Comparison of ENCODE assay signal across 14 cellular contexts in the genomic region with DNA sequence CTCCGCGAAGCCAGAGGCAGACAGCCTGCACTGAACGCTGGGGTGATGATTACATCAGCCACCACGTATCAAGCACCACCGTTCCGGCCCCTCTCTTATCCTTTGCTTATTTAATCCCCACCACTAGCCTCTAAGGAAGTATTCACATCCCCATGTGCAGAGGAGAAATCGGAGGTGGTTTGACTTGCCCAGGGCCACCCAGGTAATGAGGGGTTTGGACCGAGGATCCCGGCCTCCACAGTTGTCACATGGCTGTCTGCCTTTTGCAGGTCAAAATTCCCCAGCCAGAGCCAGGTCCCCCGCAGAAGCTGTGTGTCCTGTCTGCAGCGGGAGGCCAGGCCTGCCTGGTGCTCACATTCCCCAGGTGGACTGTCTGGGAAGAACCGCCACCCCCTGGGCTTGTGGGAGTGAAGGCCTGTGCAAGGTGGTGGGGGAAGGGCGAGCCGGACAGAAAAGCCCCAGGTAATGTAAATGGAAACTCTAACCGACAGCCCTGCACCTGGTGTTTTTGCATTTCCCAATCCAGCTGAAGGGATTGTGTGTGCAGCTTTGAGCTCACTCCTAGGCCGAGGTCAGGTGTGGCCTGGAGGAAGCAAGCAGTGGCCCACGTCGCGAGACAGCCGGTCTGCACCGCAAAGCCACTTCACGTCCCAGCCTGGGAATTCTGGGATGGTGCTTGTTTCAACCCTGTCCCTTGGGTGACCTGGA.
DNase-seq lines count a peak whose midpoint lies in the region; ATAC-seq and TF ChIP-seq lines count a peak whose summit lies in the region.
"Had no signal": no experiment of that assay in that cellular context is flagged by ENCODE, and none has a peak within 500 bp of the region (broad histone marks: within the 10 kb centered on the region; RNA-seq: fewer than 3 reads in every experiment).

No MANE protein-coding gene starts in this region.

- no peaks in the 10 kb centered on the region for H3K36me3 Mint-ChIP-seq in nephron (ENCODE audit: low read depth)
- H3K36me3 Mint-ChIP-seq in natural killer cell treated with Interleukin-12 subunit alpha and Interleukin-12 subunit beta and Interleukin-15 and Interleukin-18, amount 100 ng/mL, for 72 hours, result no peaks in the 10 kb centered on the region

- intact Hi-C loops in uterus (cut with DNase I; ENCODE audit: low total_unique reads), result no loop called here

- H3K4me3 ChIP-seq in uterus, result no peak overlapping the region

- no peaks in the 10 kb centered on the region for H3K27me3 ChIP-seq in uterus

- peak overlapping the region; percentile 85; the same call in 1 of the 2 replicates for H3K27ac ChIP-seq in VCaP
- H3K27ac ChIP-seq in uterus, result no peak overlapping the region

- peaks cover 37% of the 10 kb centered on the region for H3K4me1 Mint-ChIP-seq in nephron
- peaks cover 32 to 34% of the 10 kb centered on the region in 2 donors for H3K4me1 Mint-ChIP-seq in natural killer cell treated with Interleukin-12 subunit alpha and Interleukin-12 subunit beta and Interleukin-15 and Interleukin-18, amount 100 ng/mL, for 72 hours (ENCODE audit: low read depth in 2 of 2)

- DNase-seq in DMS53 treated with DMSO at 0.1 percent for 48 hours (lab: John Stamatoyannopoulos, UW; ENCODE audit: unreplicated experiment) (peak; percentile 93), NCI-H187 treated with DMSO at 0.1 percent for 48 hours (lab: John Stamatoyannopoulos, UW) (peak; percentile 83), pons (ENCODE audit: low spot score) (no peak), uterus (no peak)
- DNase-seq in natural killer cell treated with Interleukin-12 subunit alpha and Interleukin-12 subunit beta and Interleukin-15 and Interleukin-18, amount 100 ng/mL, for 72 hours (ENCODE audit: low spot score), result no peak
- DNase-seq: activated CD4-positive, alpha-beta T cell treated with anti-CD3 and anti-CD28 coated beads for 1 hour; activated naive CD4-positive, alpha-beta T cell treated with Interleukin-2 at 50 U/mL for 16 hours; C1 segment of cervical spinal cord; left ventricle myocardium superior; SIG-M5; stimulated activated CD4-positive, alpha-beta T cell treated with anti-CD3 and anti-CD28 coated beads, Interleukin-4, amount 100 ng/mL, for 1 hour had no signal

- peaks cover 17% of the 10 kb centered on the region for H3K27me3 Mint-ChIP-seq in nephron (ENCODE audit: low read depth)
- no peaks in the 10 kb centered on the region for H3K27me3 Mint-ChIP-seq in natural killer cell treated with Interleukin-12 subunit alpha and Interleukin-12 subunit beta and Interleukin-15 and Interleukin-18, amount 100 ng/mL, for 72 hours

- H3K36me3 ChIP-seq in uterus, result no peaks in the 10 kb centered on the region

- ATAC-seq in HG02973 (IDR thresholded peaks at IDR 0.05; ENCODE audit: unreplicated experiment), result no peak
- no peak for ATAC-seq in natural killer cell treated with Interleukin-12 subunit alpha and Interleukin-12 subunit beta and Interleukin-15 and Interleukin-18, amount 100 ng/mL, for 72 hours
- ATAC-seq: left ventricle myocardium superior had no signal

- no peaks in the 10 kb centered on the region for H3K4me1 ChIP-seq in uterus

- H3K27ac Mint-ChIP-seq in nephron, result peak overlapping the region; percentile 37 to 95 (median 51)
- no peak overlapping the region for H3K27ac Mint-ChIP-seq in natural killer cell treated with Interleukin-12 subunit alpha and Interleukin-12 subunit beta and Interleukin-15 and Interleukin-18, amount 100 ng/mL, for 72 hours

- H3K4me3 Mint-ChIP-seq in nephron, result peak overlapping the region in 1 of 3 experiments; percentile 9
- H3K4me3 Mint-ChIP-seq in natural killer cell treated with Interleukin-12 subunit alpha and Interleukin-12 subunit beta and Interleukin-15 and Interleukin-18, amount 100 ng/mL, for 72 hours, result no peak overlapping the region

- no peaks in the 10 kb centered on the region for H3K9me3 ChIP-seq in uterus

- TF ChIP-seq CTCF in VCaP (conservative IDR thresholded peaks at IDR 0.05), result no peak
- no peak for TF ChIP-seq CTCF in nephron (IDR thresholded peaks at IDR 0.05; ENCODE audit: unreplicated experiment in 3 of 3)
- no peak for TF ChIP-seq CTCF in uterus (IDR thresholded peaks at IDR 0.05)

- no peak for TF ChIP-seq POLR2A in uterus (IDR thresholded peaks at IDR 0.05)

- H3K9me3 Mint-ChIP-seq in nephron, result no peaks in the 10 kb centered on the region
- no peaks in the 10 kb centered on the region for H3K9me3 Mint-ChIP-seq in natural killer cell treated with Interleukin-12 subunit alpha and Interleukin-12 subunit beta and Interleukin-15 and Interleukin-18, amount 100 ng/mL, for 72 hours

Comparison
In these comparisons a context has a peak if more than half of its experiments do, and no peak if none do; other contexts are left out.
1. DNase-seq: peak in DMS53 treated with DMSO at 0.1 percent for 48 hours (single experiment) and NCI-H187 treated with DMSO at 0.1 percent for 48 hours (single experiment); none in pons (single experiment), uterus (0 of 2) and natural killer cell treated with Interleukin-12 subunit alpha and Interleukin-12 subunit beta and Interleukin-15 and Interleukin-18, amount 100 ng/mL, for 72 hours (single experiment).
2. H3K27ac Mint-ChIP-seq: peak in nephron (3 of 3); none in natural killer cell treated with Interleukin-12 subunit alpha and Interleukin-12 subunit beta and Interleukin-15 and Interleukin-18, amount 100 ng/mL, for 72 hours (0 of 2).